ENCODE assay signal across 20 cellular contexts in genomic region chr5:143698534-143698933, GRCh38.
A peak's percentile ranks its signal among the peaks of the same experiment; 100 is the strongest.
DNase-seq lines count a peak whose midpoint lies in the region; ATAC-seq and TF ChIP-seq lines count a peak whose summit lies in the region.
"Had no signal": no experiment of that assay in that cellular context is flagged by ENCODE, and none has a peak within 500 bp of the region (broad histone marks: within the 10 kb centered on the region; RNA-seq: fewer than 3 reads in every experiment).

No MANE protein-coding gene starts in this region.

- TF ChIP-seq CTCF in esophagus muscularis mucosa (IDR thresholded peaks at IDR 0.05), result no peak

- peak; percentile 37 for DNase-seq in activated CD4-positive, alpha-beta T cell treated with anti-CD3 and anti-CD28 coated beads for 48 hours
- DNase-seq in activated CD4-positive, alpha-beta T cell treated with anti-CD3 and anti-CD28 coated beads, Interleukin-2, amount 50 U/mL, for 48 hours, result no peak
- DNase-seq in DMS53 treated with DMSO at 0.1 percent for 48 hours (lab: John Stamatoyannopoulos, UW; ENCODE audit: unreplicated experiment) (peak; percentile 34), OCI-M1 (lab: John Stamatoyannopoulos, UW) (peak; percentile 31), esophagus muscularis mucosa (ENCODE audit: extremely low spot score) (peak; percentile 37), pons (ENCODE audit: low spot score) (no peak), Kasumi-1 (lab: John Stamatoyannopoulos, UW) (no peak)
- DNase-seq: activated CD4-positive, alpha-beta T cell treated with anti-CD3 and anti-CD28 coated beads for 1 hour; central memory CD4-positive, alpha-beta T cell; dermis blood vessel endothelial cell; MG63; NCI-H1417 treated with DMSO at 0.1 percent for 48 hours; NCI-H82; stimulated activated CD4-positive, alpha-beta T cell treated with anti-CD3 and anti-CD28 coated beads, Interleukin-4, amount 100 ng/mL, for 4 hours; T-cell; upper lobe of left lung had no signal

- 79% methylated on average over 4 of the region's 4 CpGs for WGBS in esophagus muscularis mucosa

- no peaks in the 10 kb centered on the region for H3K27me3 ChIP-seq in esophagus muscularis mucosa
- H3K27me3 ChIP-seq: MG63, upper lobe of left lung had no signal

- intact Hi-C loops in esophagus muscularis mucosa (cut with DNase I), result no loop called here

- ATAC-seq in HG02884 (IDR thresholded peaks at IDR 0.05; ENCODE audit: unreplicated experiment), result no peak
- ATAC-seq: T-cell had no signal

- H3K4me3 ChIP-seq in esophagus muscularis mucosa, result no peak overlapping the region
- H3K4me3 ChIP-seq: MG63, smooth muscle cell, upper lobe of left lung had no signal

- no peak for TF ChIP-seq EP300 in esophagus muscularis mucosa (IDR thresholded peaks at IDR 0.05)

- H3K4me1 ChIP-seq in esophagus muscularis mucosa, result peaks cover 4 to 6% (median 6%) of the 10 kb centered on the region in 4 donors
- H3K4me1 ChIP-seq: upper lobe of left lung had no signal

- no peak overlapping the region for H3K27ac ChIP-seq in esophagus muscularis mucosa (replicated peaks in 1 of 4)
- H3K27ac ChIP-seq: C4-2B, HL-60, upper lobe of left lung had no signal

- H3K36me3 ChIP-seq in esophagus muscularis mucosa, result no peaks in the 10 kb centered on the region
- H3K36me3 ChIP-seq: MG63, upper lobe of left lung had no signal

- TF ChIP-seq POLR2A in esophagus muscularis mucosa (IDR thresholded peaks at IDR 0.05; ENCODE audit: low read depth), result no peak

- H3K9me3 ChIP-seq in esophagus muscularis mucosa, result no peaks in the 10 kb centered on the region
- H3K9me3 ChIP-seq: MG63, upper lobe of left lung had no signal

Comparison
In these comparisons a context has a peak if more than half of its experiments do, and no peak if none do; other contexts are left out.
1. DNase-seq: peak in activated CD4-positive, alpha-beta T cell treated with anti-CD3 and anti-CD28 coated beads for 48 hours (single experiment), DMS53 treated with DMSO at 0.1 percent for 48 hours (single experiment), OCI-M1 (single experiment) and esophagus muscularis mucosa (single experiment); none in activated CD4-positive, alpha-beta T cell treated with anti-CD3 and anti-CD28 coated beads, Interleukin-2, amount 50 U/mL, for 48 hours (0 of 2), pons (single experiment) and Kasumi-1 (0 of 2).